ENCODE assay signal across 1 cellular context in the genomic region with DNA sequence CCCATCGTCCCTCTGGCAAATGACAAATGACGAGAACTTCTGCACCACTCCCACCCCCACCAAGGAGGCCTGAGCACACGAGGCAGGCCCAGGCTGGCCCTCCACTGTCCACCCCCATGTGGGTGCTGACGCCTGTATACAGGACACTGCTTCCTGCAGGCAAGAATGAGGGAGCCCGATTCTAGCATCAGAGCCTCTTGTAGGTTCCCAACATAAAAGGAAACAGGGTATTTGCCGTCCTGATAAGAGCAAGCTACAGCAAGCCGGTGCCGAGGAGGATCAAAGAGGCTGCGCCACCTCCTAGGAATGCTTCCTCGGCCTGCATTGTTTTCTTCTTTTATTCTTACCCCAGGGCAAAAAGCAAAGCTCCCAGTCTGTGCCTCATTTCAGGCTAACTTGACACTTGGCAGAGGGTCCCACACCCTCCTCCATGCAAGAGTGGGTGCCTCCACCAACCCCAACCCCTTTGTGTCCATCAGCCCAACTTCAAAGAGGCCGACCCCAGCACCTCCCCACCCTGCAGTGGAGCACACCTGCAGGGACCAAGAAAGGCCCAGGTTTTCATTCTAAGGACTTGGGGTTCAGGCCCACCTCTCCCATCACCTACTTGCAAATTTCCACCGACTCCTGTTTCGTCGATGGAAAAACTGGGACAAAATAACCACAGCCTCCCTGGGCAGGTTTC.
TF ChIP-seq lines count a peak whose summit lies in the region.

No MANE protein-coding gene starts in this region.

TF ChIP-seq in IMR-90, 13 proteins besides CTCF, POLR2A, EP300 and RAD21:
- TF ChIP-seq CHD1 (IDR thresholded peaks at IDR 0.05; ENCODE audit: low read depth, low read length) (no peak), FOS (IDR thresholded peaks at IDR 0.05; ENCODE audit: low read depth, low read length) (no peak), RCOR1 (IDR thresholded peaks at IDR 0.05; ENCODE audit: insufficient replicate concordance, low read length) (no peak), NFE2L2 (IDR thresholded peaks at IDR 0.05; ENCODE audit: low read depth, low read length) (no peak), MXI1 (IDR thresholded peaks at IDR 0.05; ENCODE audit: borderline replicate concordance, low read depth, low read length) (no peak), MAZ (IDR thresholded peaks at IDR 0.05; ENCODE audit: borderline replicate concordance, low read depth, low read length) (no peak), CEBPB (IDR thresholded peaks at IDR 0.05; ENCODE audit: low read depth, low read length) (no peak), BHLHE40 (IDR thresholded peaks at IDR 0.05; ENCODE audit: low read depth, low read length) (no peak), RFX5 (IDR thresholded peaks at IDR 0.05; ENCODE audit: low read depth, low read length) (no peak), MAFK (IDR thresholded peaks at IDR 0.05; ENCODE audit: low read depth, low read length) (no peak), USF2 (IDR thresholded peaks at IDR 0.05; ENCODE audit: low read depth, low read length) (no peak), SMC3 (IDR thresholded peaks at IDR 0.05; ENCODE audit: low read depth, low read length) (no peak)
- TF ChIP-seq, protein P1, sequence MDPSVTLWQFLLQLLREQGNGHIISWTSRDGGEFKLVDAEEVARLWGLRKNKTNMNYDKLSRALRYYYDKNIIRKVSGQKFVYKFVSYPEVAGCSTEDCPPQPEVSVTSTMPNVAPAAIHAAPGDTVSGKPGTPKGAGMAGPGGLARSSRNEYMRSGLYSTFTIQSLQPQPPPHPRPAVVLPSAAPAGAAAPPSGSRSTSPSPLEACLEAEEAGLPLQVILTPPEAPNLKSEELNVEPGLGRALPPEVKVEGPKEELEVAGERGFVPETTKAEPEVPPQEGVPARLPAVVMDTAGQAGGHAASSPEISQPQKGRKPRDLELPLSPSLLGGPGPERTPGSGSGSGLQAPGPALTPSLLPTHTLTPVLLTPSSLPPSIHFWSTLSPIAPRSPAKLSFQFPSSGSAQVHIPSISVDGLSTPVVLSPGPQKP (IDR thresholded peaks at IDR 0.05; ENCODE audit: borderline replicate concordance, low read depth, low read length), result no peak
TF ChIP-seq in IMR-90: peak in this region for 0.
